In the genomic region with DNA sequence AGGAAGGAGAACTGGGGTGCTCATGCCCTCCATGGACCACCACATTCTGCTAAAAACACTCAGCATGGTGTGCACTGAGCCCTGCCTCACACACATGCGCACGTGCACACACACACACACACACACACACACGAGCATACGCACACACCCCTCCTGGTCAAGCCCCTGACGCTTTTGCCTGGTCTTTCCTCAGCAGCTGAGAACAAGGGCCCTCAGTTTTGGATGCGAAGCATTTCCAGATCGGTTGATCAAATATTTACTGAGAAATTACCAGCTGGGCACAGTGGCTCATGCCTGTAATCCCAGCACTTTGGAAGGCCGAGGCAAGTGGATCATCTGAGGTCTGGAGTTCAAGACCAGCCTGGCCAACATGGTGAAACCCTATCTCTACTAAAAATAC, we compare ENCODE assay signal across 1 cellular context.
A peak's percentile ranks its signal among the peaks of the same experiment; 100 is the strongest.
TF ChIP-seq lines count a peak whose summit lies in the region.

No MANE protein-coding gene starts in this region.

TF ChIP-seq in HepG2, 621 proteins besides CTCF, POLR2A, EP300 and RAD21:
- TF ChIP-seq NFE2 (CRISPR knock-in tag; IDR thresholded peaks at IDR 0.05), result no peak
- peak; percentile 52 for TF ChIP-seq MNT (IDR thresholded peaks at IDR 0.05)
- peak; percentile 83 for TF ChIP-seq BHLHE40 (IDR thresholded peaks at IDR 0.05; ENCODE audit: low read length)
- TF ChIP-seq ZNF839 (CRISPR knock-in tag; IDR thresholded peaks at IDR 0.05; ENCODE audit: borderline replicate concordance), result no peak
- TF ChIP-seq HOXA3 (CRISPR knock-in tag; IDR thresholded peaks at IDR 0.05), result 0 out of 2 replicates have a peak, but pooled peaks have one; percentile 37
- peak; percentile 49; the same call in 1 of the 2 replicates for TF ChIP-seq MAX (IDR thresholded peaks at IDR 0.05)
- peak; percentile 38; the same call in 1 of the 2 replicates for TF ChIP-seq TFAP4 (IDR thresholded peaks at IDR 0.05; ENCODE audit: borderline replicate concordance, low read depth)
TF ChIP-seq in HepG2: peak in this region for 5.
